ENCODE assay signal across 1 cellular context in the genomic region with DNA sequence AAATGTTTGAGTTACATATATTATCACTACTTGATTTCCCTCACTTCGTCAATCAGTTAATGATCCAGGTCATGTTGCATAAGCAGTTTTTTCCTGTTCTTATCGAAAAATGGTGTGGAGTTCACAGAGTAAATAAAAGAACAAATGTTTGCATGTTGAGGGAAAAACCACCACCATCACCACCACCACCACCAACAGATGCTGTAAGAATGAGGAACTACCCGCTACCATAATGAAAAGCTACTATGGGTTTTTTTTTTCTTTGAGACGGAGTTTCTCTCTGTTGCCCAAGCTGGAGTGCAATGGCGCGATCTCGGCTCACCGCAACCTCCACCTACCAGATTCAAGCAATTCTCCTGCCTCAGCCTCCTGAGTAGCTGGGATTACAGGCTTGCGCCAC.
TF ChIP-seq lines count a peak whose summit lies in the region.

No MANE protein-coding gene starts in this region.

TF ChIP-seq in GM12878, 131 proteins besides CTCF, POLR2A, EP300 and RAD21:
- TF ChIP-seq EED (IDR thresholded peaks at IDR 0.05; ENCODE audit: low read depth) (0 out of 2 replicates have a peak, but pooled peaks have one; percentile 15), FOXM1 (IDR thresholded peaks at IDR 0.05; ENCODE audit: low read depth, low read length) (peak; percentile 37; the same call in 1 of the 2 replicates), JUND (IDR thresholded peaks at IDR 0.05; ENCODE audit: low read depth, low read length) (no peak), STAT1 (conservative IDR thresholded peaks at IDR 0.05) (no peak), NBN (IDR thresholded peaks at IDR 0.05) (0 out of 2 replicates have a peak, but pooled peaks have one; percentile 13), YY1 (IDR thresholded peaks at IDR 0.05; ENCODE audit: low read depth, low read length) (0 out of 2 replicates have a peak, but pooled peaks have one; percentile 28), RCOR1 (conservative IDR thresholded peaks at IDR 0.05; ENCODE audit: low read depth, low read length) (no peak), NFIC (IDR thresholded peaks at IDR 0.05; ENCODE audit: low read depth, low read length) (peak; percentile 38; the same call in 1 of the 2 replicates), RUNX3 (IDR thresholded peaks at IDR 0.05; ENCODE audit: low read length) (peak; percentile 89), BACH1 (IDR thresholded peaks at IDR 0.05; ENCODE audit: borderline replicate concordance) (0 out of 2 replicates have a peak, but pooled peaks have one; percentile 10), ZNF384 (IDR thresholded peaks at IDR 0.05; ENCODE audit: borderline replicate concordance, low read depth, low read length) (peak; percentile 64; the same call in 1 of the 2 replicates), TCF12 (IDR thresholded peaks at IDR 0.05; ENCODE audit: low read depth, low read length) (0 out of 2 replicates have a peak, but pooled peaks have one; percentile 38), MTA3 (IDR thresholded peaks at IDR 0.05; ENCODE audit: borderline replicate concordance, low read length) (peak; percentile 68; the same call in 1 of the 2 replicates), MTA2 (IDR thresholded peaks at IDR 0.05; ENCODE audit: low read depth) (peak; percentile 52; the same call in 1 of the 2 replicates), HDGF (IDR thresholded peaks at IDR 0.05) (0 out of 2 replicates have a peak, but pooled peaks have one; percentile 42), NFYA (IDR thresholded peaks at IDR 0.05; ENCODE audit: borderline replicate concordance, low read depth, low read length) (no peak), CBFB (IDR thresholded peaks at IDR 0.05; ENCODE audit: low read depth) (peak; percentile 46; the same call in 1 of the 2 replicates), SPI1 (IDR thresholded peaks at IDR 0.05; ENCODE audit: borderline replicate concordance, insufficient read depth, low read depth, low read length) (peak; percentile 35; the same call in 1 of the 2 replicates), IKZF2 (IDR thresholded peaks at IDR 0.05) (peak; percentile 61 to 63; a peak in 3 of 4 replicates), SMAD5 (IDR thresholded peaks at IDR 0.05; ENCODE audit: low read depth) (no peak)
- TF ChIP-seq, protein P1, sequence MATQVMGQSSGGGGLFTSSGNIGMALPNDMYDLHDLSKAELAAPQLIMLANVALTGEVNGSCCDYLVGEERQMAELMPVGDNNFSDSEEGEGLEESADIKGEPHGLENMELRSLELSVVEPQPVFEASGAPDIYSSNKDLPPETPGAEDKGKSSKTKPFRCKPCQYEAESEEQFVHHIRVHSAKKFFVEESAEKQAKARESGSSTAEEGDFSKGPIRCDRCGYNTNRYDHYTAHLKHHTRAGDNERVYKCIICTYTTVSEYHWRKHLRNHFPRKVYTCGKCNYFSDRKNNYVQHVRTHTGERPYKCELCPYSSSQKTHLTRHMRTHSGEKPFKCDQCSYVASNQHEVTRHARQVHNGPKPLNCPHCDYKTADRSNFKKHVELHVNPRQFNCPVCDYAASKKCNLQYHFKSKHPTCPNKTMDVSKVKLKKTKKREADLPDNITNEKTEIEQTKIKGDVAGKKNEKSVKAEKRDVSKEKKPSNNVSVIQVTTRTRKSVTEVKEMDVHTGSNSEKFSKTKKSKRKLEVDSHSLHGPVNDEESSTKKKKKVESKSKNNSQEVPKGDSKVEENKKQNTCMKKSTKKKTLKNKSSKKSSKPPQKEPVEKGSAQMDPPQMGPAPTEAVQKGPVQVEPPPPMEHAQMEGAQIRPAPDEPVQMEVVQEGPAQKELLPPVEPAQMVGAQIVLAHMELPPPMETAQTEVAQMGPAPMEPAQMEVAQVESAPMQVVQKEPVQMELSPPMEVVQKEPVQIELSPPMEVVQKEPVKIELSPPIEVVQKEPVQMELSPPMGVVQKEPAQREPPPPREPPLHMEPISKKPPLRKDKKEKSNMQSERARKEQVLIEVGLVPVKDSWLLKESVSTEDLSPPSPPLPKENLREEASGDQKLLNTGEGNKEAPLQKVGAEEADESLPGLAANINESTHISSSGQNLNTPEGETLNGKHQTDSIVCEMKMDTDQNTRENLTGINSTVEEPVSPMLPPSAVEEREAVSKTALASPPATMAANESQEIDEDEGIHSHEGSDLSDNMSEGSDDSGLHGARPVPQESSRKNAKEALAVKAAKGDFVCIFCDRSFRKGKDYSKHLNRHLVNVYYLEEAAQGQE (IDR thresholded peaks at IDR 0.05; ENCODE audit: low read depth, low read length): no peak
- TF ChIP-seq, protein P2, sequence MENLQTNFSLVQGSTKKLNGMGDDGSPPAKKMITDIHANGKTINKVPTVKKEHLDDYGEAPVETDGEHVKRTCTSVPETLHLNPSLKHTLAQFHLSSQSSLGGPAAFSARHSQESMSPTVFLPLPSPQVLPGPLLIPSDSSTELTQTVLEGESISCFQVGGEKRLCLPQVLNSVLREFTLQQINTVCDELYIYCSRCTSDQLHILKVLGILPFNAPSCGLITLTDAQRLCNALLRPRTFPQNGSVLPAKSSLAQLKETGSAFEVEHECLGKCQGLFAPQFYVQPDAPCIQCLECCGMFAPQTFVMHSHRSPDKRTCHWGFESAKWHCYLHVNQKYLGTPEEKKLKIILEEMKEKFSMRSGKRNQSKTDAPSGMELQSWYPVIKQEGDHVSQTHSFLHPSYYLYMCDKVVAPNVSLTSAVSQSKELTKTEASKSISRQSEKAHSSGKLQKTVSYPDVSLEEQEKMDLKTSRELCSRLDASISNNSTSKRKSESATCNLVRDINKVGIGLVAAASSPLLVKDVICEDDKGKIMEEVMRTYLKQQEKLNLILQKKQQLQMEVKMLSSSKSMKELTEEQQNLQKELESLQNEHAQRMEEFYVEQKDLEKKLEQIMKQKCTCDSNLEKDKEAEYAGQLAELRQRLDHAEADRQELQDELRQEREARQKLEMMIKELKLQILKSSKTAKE (IDR thresholded peaks at IDR 0.05; ENCODE audit: low read depth, poor library complexity, severe bottlenecking): no peak
- TF ChIP-seq, protein P3, sequence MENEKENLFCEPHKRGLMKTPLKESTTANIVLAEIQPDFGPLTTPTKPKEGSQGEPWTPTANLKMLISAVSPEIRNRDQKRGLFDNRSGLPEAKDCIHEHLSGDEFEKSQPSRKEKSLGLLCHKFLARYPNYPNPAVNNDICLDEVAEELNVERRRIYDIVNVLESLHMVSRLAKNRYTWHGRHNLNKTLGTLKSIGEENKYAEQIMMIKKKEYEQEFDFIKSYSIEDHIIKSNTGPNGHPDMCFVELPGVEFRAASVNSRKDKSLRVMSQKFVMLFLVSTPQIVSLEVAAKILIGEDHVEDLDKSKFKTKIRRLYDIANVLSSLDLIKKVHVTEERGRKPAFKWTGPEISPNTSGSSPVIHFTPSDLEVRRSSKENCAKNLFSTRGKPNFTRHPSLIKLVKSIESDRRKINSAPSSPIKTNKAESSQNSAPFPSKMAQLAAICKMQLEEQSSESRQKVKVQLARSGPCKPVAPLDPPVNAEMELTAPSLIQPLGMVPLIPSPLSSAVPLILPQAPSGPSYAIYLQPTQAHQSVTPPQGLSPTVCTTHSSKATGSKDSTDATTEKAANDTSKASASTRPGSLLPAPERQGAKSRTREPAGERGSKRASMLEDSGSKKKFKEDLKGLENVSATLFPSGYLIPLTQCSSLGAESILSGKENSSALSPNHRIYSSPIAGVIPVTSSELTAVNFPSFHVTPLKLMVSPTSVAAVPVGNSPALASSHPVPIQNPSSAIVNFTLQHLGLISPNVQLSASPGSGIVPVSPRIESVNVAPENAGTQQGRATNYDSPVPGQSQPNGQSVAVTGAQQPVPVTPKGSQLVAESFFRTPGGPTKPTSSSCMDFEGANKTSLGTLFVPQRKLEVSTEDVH (IDR thresholded peaks at IDR 0.05; ENCODE audit: low read depth, partially characterized antibody): no peak
- TF ChIP-seq, protein P4, sequence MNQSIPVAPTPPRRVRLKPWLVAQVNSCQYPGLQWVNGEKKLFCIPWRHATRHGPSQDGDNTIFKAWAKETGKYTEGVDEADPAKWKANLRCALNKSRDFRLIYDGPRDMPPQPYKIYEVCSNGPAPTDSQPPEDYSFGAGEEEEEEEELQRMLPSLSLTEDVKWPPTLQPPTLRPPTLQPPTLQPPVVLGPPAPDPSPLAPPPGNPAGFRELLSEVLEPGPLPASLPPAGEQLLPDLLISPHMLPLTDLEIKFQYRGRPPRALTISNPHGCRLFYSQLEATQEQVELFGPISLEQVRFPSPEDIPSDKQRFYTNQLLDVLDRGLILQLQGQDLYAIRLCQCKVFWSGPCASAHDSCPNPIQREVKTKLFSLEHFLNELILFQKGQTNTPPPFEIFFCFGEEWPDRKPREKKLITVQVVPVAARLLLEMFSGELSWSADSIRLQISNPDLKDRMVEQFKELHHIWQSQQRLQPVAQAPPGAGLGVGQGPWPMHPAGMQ (IDR thresholded peaks at IDR 0.05; ENCODE audit: borderline replicate concordance): peak; percentile 44; the same call in 1 of the 2 replicates
